ENCODE assay signal across 14 cellular contexts in the genomic region with DNA sequence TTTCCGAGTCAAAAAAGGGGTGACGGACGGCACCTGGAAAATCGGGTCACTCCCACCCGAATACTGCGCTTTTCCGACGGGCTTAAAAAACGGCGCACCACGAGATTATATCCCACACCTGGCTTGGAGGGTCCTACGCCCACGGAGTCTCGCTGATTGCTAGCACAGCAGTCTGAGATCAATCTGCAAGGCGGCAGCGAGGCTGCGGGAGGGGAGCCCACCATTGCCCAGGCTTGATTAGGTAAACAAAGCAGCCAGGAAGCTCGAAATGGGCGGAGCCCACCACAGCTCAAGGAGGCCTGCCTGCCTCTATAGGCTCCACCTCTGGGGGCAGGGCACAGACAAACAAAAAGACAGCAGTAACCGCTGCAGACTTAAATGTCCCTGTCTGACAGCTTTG. TPM values are rescaled to one million over a fixed set of nuclear protein-coding genes. Genes with fewer than 3 reads are reported as not detected.
A peak's percentile ranks its signal among the peaks of the same experiment; 100 is the strongest.
DNase-seq lines count a peak whose midpoint lies in the region; ATAC-seq and TF ChIP-seq lines count a peak whose summit lies in the region.
"Not testable (repeated sequence)": the region's sequence is repeated elsewhere in the genome, so short reads cannot be mapped to it uniquely, and the experiment has no call there.
"Had no signal": no experiment of that assay in that cellular context is flagged by ENCODE, and none has a peak within 500 bp of the region (broad histone marks: within the 10 kb centered on the region; RNA-seq: fewer than 3 reads in every experiment).

No MANE protein-coding gene starts in this region.

- not testable (repeated sequence) for H3K4me1 Mint-ChIP-seq in GM23338; endothelial cell (ENCODE audit: unreplicated experiment); neural crest cell

- not testable (repeated sequence) for H3K79me2 ChIP-seq in GM23338 (replicated peaks; ENCODE audit: insufficient read depth)

- H3K27me3 Mint-ChIP-seq in GM23338 (ENCODE audit: insufficient read depth, low read depth, poor library complexity); endothelial cell (ENCODE audit: unreplicated experiment); neural crest cell (ENCODE audit: low read depth): not testable (repeated sequence)

- H3K36me3 ChIP-seq in GM23338 (ENCODE audit: insufficient read depth), result not testable (repeated sequence)

- H3K36me3 Mint-ChIP-seq in GM23338 (ENCODE audit: low read depth); endothelial cell (ENCODE audit: low read depth, unreplicated experiment); neural crest cell (ENCODE audit: low read depth): not testable (repeated sequence)

- not testable (repeated sequence) for H3K9me2 ChIP-seq in GM23338 (ENCODE audit: insufficient read depth)

- not testable (repeated sequence) for H3K27me3 ChIP-seq in GM23338 (ENCODE audit: insufficient read depth)

- not testable (repeated sequence) for H4K20me1 ChIP-seq in GM23338 (replicated peaks; ENCODE audit: insufficient read depth)

- H3K4me3 Mint-ChIP-seq in GM23338 (peak overlapping the region; percentile 67; the same call in 2 of the 3 replicates), endothelial cell (ENCODE audit: unreplicated experiment) (peak overlapping the region; percentile 76), neural crest cell (peak overlapping the region; percentile 92)

- ATAC-seq in GM23338, result not testable (repeated sequence)

- not testable (repeated sequence) for H3K9me3 ChIP-seq in iPS-18c (ENCODE audit: control insufficient read depth, insufficient read depth, low read length)

- H3K27ac ChIP-seq in GM23338 (ENCODE audit: low read depth), result not testable (repeated sequence)

- H3K9me3 Mint-ChIP-seq in GM23338; endothelial cell (ENCODE audit: unreplicated experiment); neural crest cell: not testable (repeated sequence)

- H3K4me1 ChIP-seq in GM23338 (ENCODE audit: insufficient read depth), result not testable (repeated sequence)

- TF ChIP-seq CTCF in GM23338 (conservative IDR thresholded peaks at IDR 0.05; ENCODE audit: low read depth in 2 of 2); endothelial cell (IDR thresholded peaks at IDR 0.05; ENCODE audit: unreplicated experiment); neural crest cell (conservative IDR thresholded peaks at IDR 0.05): not testable (repeated sequence)

- not testable (repeated sequence) for H3K4me2 ChIP-seq in GM23338

- not testable (repeated sequence) for H2AFZ ChIP-seq in GM23338

- H3K27ac Mint-ChIP-seq in GM23338; endothelial cell (ENCODE audit: unreplicated experiment): not testable (repeated sequence)
- peak overlapping the region; percentile 96 for H3K27ac Mint-ChIP-seq in neural crest cell (ENCODE audit: unreplicated experiment)

- peak; percentile 17 for DNase-seq in GM23338 (ENCODE audit: low spot score)
- peak; percentile 51 for DNase-seq in NCI-H1105 (lab: John Stamatoyannopoulos, UW)
- DNase-seq in NCI-H774 (lab: John Stamatoyannopoulos, UW), result peak; percentile 67
- DNase-seq in activated CD8-positive, alpha-beta memory T cell treated with anti-CD3 and anti-CD28 coated beads, Interleukin-2, amount 50 U/mL, for 4 hours, result peak; percentile 18
- not testable (repeated sequence) for DNase-seq in endothelial cell (ENCODE audit: low spot score); neural crest cell (ENCODE audit: low read depth, low spot score)

- H3K4me3 ChIP-seq in GM23338 (peak overlapping the region; percentile 35; the same call in 1 of the 2 replicates), iPS-18c (ENCODE audit: insufficient read depth, low read depth, low read length) (peak overlapping the region; percentile 38; the same call in 1 of the 2 replicates)

- H3F3A ChIP-seq in GM23338 (replicated peaks; ENCODE audit: low read depth), result not testable (repeated sequence)

RNA-seq across cellular contexts. Expression of gene VGLL2, which starts 20.4 kb away (rescaled TPM):
- total RNA-seq in GM23338 (2014; rRNA removed; shearing (Covaris generic)), result 0.12 TPM in 1 of 2 replicates, not detected in the other
- not detected in 2 replicates for polyA plus RNA-seq in GM23338 (2016; fragmentation: Nextera tagmentation; extraction: Ambion mirVana)
- total RNA-seq in endothelial cell (ENCODE audit: unreplicated experiment) (0.77 TPM), neural crest cell (0.16 and 0.25 TPM in 2 replicates)
- total RNA-seq: CD4-positive, alpha-beta T cell; GM23248; HT1080; M059J; NCI-H460; Right ventricle myocardium inferior had no signal
- polyA plus RNA-seq: GM23248, IgD-negative memory B cell had no signal
